ENCODE assay signal across 17 cellular contexts in the genomic region with DNA sequence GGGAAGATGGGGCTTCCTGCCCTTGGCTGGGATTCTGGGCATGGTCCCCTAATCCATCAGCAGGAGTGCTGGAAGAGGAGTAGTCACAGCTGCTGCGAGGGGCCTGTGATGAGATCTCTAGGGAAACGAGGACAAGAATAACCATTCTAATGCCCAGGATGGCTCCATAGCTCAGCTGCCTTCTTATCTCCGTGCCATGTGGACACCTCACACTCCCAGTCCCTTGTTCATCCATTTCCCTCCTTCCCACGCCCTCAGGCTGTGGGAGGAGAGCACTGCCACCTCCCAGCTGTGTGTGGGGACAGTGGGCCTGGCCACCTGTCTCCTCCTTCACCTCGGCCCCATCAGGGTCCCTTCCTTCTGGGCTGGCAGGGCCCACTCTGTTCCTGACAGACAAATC. TPM values are rescaled to one million over a fixed set of nuclear protein-coding genes. Genes with fewer than 3 reads are reported as not detected.
DNase-seq lines count a peak whose midpoint lies in the region; ATAC-seq and TF ChIP-seq lines count a peak whose summit lies in the region.
"Had no signal": no experiment of that assay in that cellular context is flagged by ENCODE, and none has a peak within 500 bp of the region (broad histone marks: within the 10 kb centered on the region; RNA-seq: fewer than 3 reads in every experiment).

No MANE protein-coding gene starts in this region.

- DNase-seq in Caco-2, result no peak
- DNase-seq in NCI-H146 treated with DMSO at 0.1 percent for 48 hours (lab: John Stamatoyannopoulos, UW; ENCODE audit: unreplicated experiment), result peak; percentile 7
- DNase-seq in effector memory CD8-positive, alpha-beta T cell, result no peak
- no peak for DNase-seq in trophoblast cell
- DNase-seq in osteocyte (ENCODE audit: extremely low spot score, unreplicated experiment), result no peak
- DNase-seq: activated naive CD4-positive, alpha-beta T cell treated with anti-CD3 and anti-CD28 coated beads for 36 hours; naive thymus-derived CD4-positive, alpha-beta T cell; NCI-H1436 treated with DMSO at 0.1 percent for 48 hours; retina; SHP77 treated with DMSO at 0.1 percent for 48 hours; stimulated activated CD4-positive, alpha-beta T cell treated with anti-CD3 and anti-CD28 coated beads, Interleukin-2, amount 100 ng/mL, for 48 hours had no signal

- H3K4ac ChIP-seq in trophoblast cell (ENCODE audit: low read depth, low read length), result no peak overlapping the region

- H4K91ac ChIP-seq in trophoblast cell (ENCODE audit: low read depth, low read length), result peak overlapping the region; percentile 7

- H3K27me3 ChIP-seq in Caco-2 (replicated peaks; ENCODE audit: control insufficient read depth, insufficient read depth, low read length) (no peaks in the 10 kb centered on the region), trophoblast cell (ENCODE audit: insufficient read depth, low read length) (no peaks in the 10 kb centered on the region)

- H3K27ac Mint-ChIP-seq in Caco-2 (ENCODE audit: unreplicated experiment) (peak overlapping the region; percentile 91), osteocyte (ENCODE audit: unreplicated experiment) (no peak overlapping the region)
- H3K27ac Mint-ChIP-seq in effector memory CD8-positive, alpha-beta T cell, result peak overlapping the region; percentile 5 to 83
- H3K27ac Mint-ChIP-seq: activated naive CD4-positive, alpha-beta T cell treated with anti-CD3 and anti-CD28 coated beads for 36 hours had no signal

- H3K4me3 ChIP-seq in Caco-2 (ENCODE audit: low read depth, low read length) (no peak overlapping the region), trophoblast cell (ENCODE audit: low read depth, low read length) (no peak overlapping the region)
- H3K4me3 ChIP-seq: GM23248 had no signal

- no peak overlapping the region for H2BK5ac ChIP-seq in trophoblast cell (ENCODE audit: low read depth, low read length, poor library complexity)

- H3K9ac ChIP-seq in trophoblast cell (ENCODE audit: low read length), result no peak overlapping the region
- H3K9ac ChIP-seq: GM23248, KMS-11 had no signal

- no peak for ATAC-seq in effector memory CD8-positive, alpha-beta T cell (replicated peaks)
- no peak for ATAC-seq in HG03571 (IDR thresholded peaks at IDR 0.05; ENCODE audit: unreplicated experiment)
- no peak for ATAC-seq in GM18511 (IDR thresholded peaks at IDR 0.05; ENCODE audit: unreplicated experiment)

- TF ChIP-seq CTCF in Caco-2 (IDR thresholded peaks at IDR 0.05; ENCODE audit: insufficient read depth in 1 of 2, low read depth in 1 of 2, low read length in 1 of 2, severe bottlenecking in 1 of 2, unreplicated experiment in 1 of 2) (no peak), osteocyte (IDR thresholded peaks at IDR 0.05) (no peak)

- H3K23ac ChIP-seq in trophoblast cell (ENCODE audit: low read length), result no peak overlapping the region

- CTCF ChIA-PET in Caco-2 (lab: Charles Lee), result interaction anchor here (1.9 to 4.8 kb wide), 4 partner anchors 16 to 68 kb away, joined by 13 to 132 read pairs (median 48); a partner anchor contains a TSS

- no peak overlapping the region for H2BK12ac ChIP-seq in trophoblast cell (ENCODE audit: low read length)

- H3K9me3 Mint-ChIP-seq in Caco-2 (ENCODE audit: unreplicated experiment), result no peaks in the 10 kb centered on the region
- no peaks in the 10 kb centered on the region for H3K9me3 Mint-ChIP-seq in effector memory CD8-positive, alpha-beta T cell
- no peaks in the 10 kb centered on the region for H3K9me3 Mint-ChIP-seq in osteocyte (ENCODE audit: unreplicated experiment)
- H3K9me3 Mint-ChIP-seq: activated naive CD4-positive, alpha-beta T cell treated with anti-CD3 and anti-CD28 coated beads for 36 hours; naive thymus-derived CD4-positive, alpha-beta T cell had no signal

- H3K9me3 ChIP-seq in Caco-2, result no peaks in the 10 kb centered on the region
- peaks cover 1% of the 10 kb centered on the region for H3K9me3 ChIP-seq in trophoblast cell (ENCODE audit: insufficient read depth, low read depth, low read length)

- H2AK5ac ChIP-seq in trophoblast cell (ENCODE audit: low read length), result no peak overlapping the region

- H4K12ac ChIP-seq in trophoblast cell (ENCODE audit: low read depth, low read length), result no peak overlapping the region

- no CpG with 5 or more reads among the region's 5 CpGs for WGBS in trophoblast cell (ENCODE audit: extremely low coverage, insufficient coverage, insufficient read length)

- no peaks in the 10 kb centered on the region for H3K79me2 ChIP-seq in trophoblast cell (ENCODE audit: control insufficient read depth, insufficient read depth, low read length, poor library complexity)

- H3K27ac ChIP-seq in trophoblast cell (ENCODE audit: low read depth, low read length), result no peak overlapping the region
- H3K27ac ChIP-seq: GM23248, KMS-11 had no signal

- intact Hi-C loops in Caco-2 (cut with micrococcal nuclease; ENCODE audit: unreplicated experiment), result no loop called here

- H2AFZ ChIP-seq in trophoblast cell (ENCODE audit: insufficient read depth, low read length, poor library complexity), result no peak overlapping the region
- H2AFZ ChIP-seq: GM23248 had no signal

- no TSS peak for BruUV-seq in Caco-2 (replicated peaks; lab: Mats Ljungman, UMichigan)

- H3K4me2 ChIP-seq in trophoblast cell (ENCODE audit: low read length), result no peak overlapping the region

- H3K4me3 Mint-ChIP-seq in Caco-2 (ENCODE audit: unreplicated experiment) (no peak overlapping the region), osteocyte (ENCODE audit: unreplicated experiment) (no peak overlapping the region)
- no peak overlapping the region for H3K4me3 Mint-ChIP-seq in effector memory CD8-positive, alpha-beta T cell
- H3K4me3 Mint-ChIP-seq: activated naive CD4-positive, alpha-beta T cell treated with anti-CD3 and anti-CD28 coated beads for 36 hours had no signal

- H3K36me3 Mint-ChIP-seq in Caco-2 (ENCODE audit: insufficient read depth, unreplicated experiment), result no peaks in the 10 kb centered on the region
- peaks cover 3% of the 10 kb centered on the region for H3K36me3 Mint-ChIP-seq in effector memory CD8-positive, alpha-beta T cell (ENCODE audit: insufficient read depth)
- no peaks in the 10 kb centered on the region for H3K36me3 Mint-ChIP-seq in osteocyte (ENCODE audit: unreplicated experiment)
- H3K36me3 Mint-ChIP-seq: naive thymus-derived CD4-positive, alpha-beta T cell had no signal

- H4K8ac ChIP-seq in trophoblast cell (ENCODE audit: low read depth, low read length), result no peak overlapping the region

- no peak overlapping the region for H2BK120ac ChIP-seq in trophoblast cell (ENCODE audit: insufficient read depth, low read length, poor library complexity)

- H3K4me1 Mint-ChIP-seq in Caco-2 (ENCODE audit: low read depth, unreplicated experiment), result peaks cover 27% of the 10 kb centered on the region
- peaks cover 16% of the 10 kb centered on the region in 2 donors for H3K4me1 Mint-ChIP-seq in effector memory CD8-positive, alpha-beta T cell (ENCODE audit: low read depth in 2 of 2)
- H3K4me1 Mint-ChIP-seq in osteocyte (ENCODE audit: unreplicated experiment), result peaks cover 27% of the 10 kb centered on the region

- POLR2A ChIA-PET in Caco-2 (lab: Charles Lee), result interaction anchor here (1.5 to 1.8 kb wide), 2 partner anchors 15 to 19 kb away, joined by 5 to 8 read pairs; no protein-coding TSS in a partner anchor

- H3K14ac ChIP-seq in trophoblast cell (ENCODE audit: low read length), result no peak overlapping the region

- peaks cover 11% of the 10 kb centered on the region for H3K79me1 ChIP-seq in trophoblast cell (ENCODE audit: low read length)

- H3K4me1 ChIP-seq in Caco-2, result peaks cover 26% of the 10 kb centered on the region
- peaks cover 17 to 29% of the 10 kb centered on the region in 2 experiments for H3K4me1 ChIP-seq in trophoblast cell (ENCODE audit: control insufficient read depth in 1 of 2, insufficient read depth in 2 of 2, low read length in 2 of 2)

- no peaks in the 10 kb centered on the region for H3K36me3 ChIP-seq in Caco-2 (ENCODE audit: control insufficient read depth, insufficient read depth, low read length)
- no peaks in the 10 kb centered on the region for H3K36me3 ChIP-seq in trophoblast cell (ENCODE audit: control insufficient read depth in 1 of 2, insufficient read depth in 2 of 2, low read length in 2 of 2)

- H3K18ac ChIP-seq in trophoblast cell (ENCODE audit: low read length), result no peak overlapping the region

- no peaks in the 10 kb centered on the region for H3K27me3 Mint-ChIP-seq in Caco-2 (ENCODE audit: insufficient read depth, unreplicated experiment)
- H3K27me3 Mint-ChIP-seq in effector memory CD8-positive, alpha-beta T cell, result peaks cover 15 to 28% of the 10 kb centered on the region in 2 donors
- H3K27me3 Mint-ChIP-seq in osteocyte (ENCODE audit: unreplicated experiment), result peaks cover 21% of the 10 kb centered on the region

RNA-seq across cellular contexts. Expression of a gene that starts 16.1 kb away (rescaled TPM):
- total RNA-seq in Caco-2 (2022) (25.8 and 27.5 TPM in 2 replicates), osteocyte (27.7 and 28.5 TPM in 2 replicates)
- 11.1 and 11.7 TPM in 2 replicates for polyA plus RNA-seq in trophoblast cell (2013)

RNA-seq across cellular contexts. Expression of a gene that starts 54.7 kb away (rescaled TPM):
- not detected in 2 replicates for total RNA-seq in Caco-2 (2022)
- polyA plus RNA-seq in trophoblast cell (2013), result not detected in 2 replicates
- not detected in 2 replicates for total RNA-seq in osteocyte
- total RNA-seq: activated naive CD4-positive, alpha-beta T cell treated with anti-CD3 and anti-CD28 coated beads for 36 hours; bronchial epithelial cell; glomerular endothelial cell; GM23248; naive thymus-derived CD4-positive, alpha-beta T cell had no signal
- polyA plus RNA-seq: GM23248; naive thymus-derived CD4-positive, alpha-beta T cell had no signal
